ENCODE assay signal across 8 cellular contexts in genomic region chr22:31496735-31497146, GRCh38. TPM values are rescaled to one million over a fixed set of nuclear protein-coding genes. Genes with fewer than 3 reads are reported as not detected.
DNase-seq lines count a peak whose midpoint lies in the region; ATAC-seq and TF ChIP-seq lines count a peak whose summit lies in the region.

No MANE protein-coding gene starts in this region.

- no peak overlapping the region for H2BK12ac ChIP-seq in trophoblast cell (ENCODE audit: low read length)

- peak overlapping the region; percentile 40 for H4K12ac ChIP-seq in trophoblast cell (ENCODE audit: low read depth, low read length)

- H3K4me2 ChIP-seq in Loucy (ENCODE audit: low read depth, low read length, poor library complexity, severe bottlenecking) = peak overlapping the region; percentile 92
- peak overlapping the region; percentile 88 for H3K4me2 ChIP-seq in trophoblast cell (ENCODE audit: low read length)

- H3K9me3 ChIP-seq in Loucy (ENCODE audit: insufficient read depth, low read depth, low read length) (no peaks in the 10 kb centered on the region), trophoblast cell (ENCODE audit: insufficient read depth, low read depth, low read length) (no peaks in the 10 kb centered on the region)

- peak overlapping the region; percentile 18 for H2AK5ac ChIP-seq in trophoblast cell (ENCODE audit: low read length)

- H2BK120ac ChIP-seq in trophoblast cell (ENCODE audit: insufficient read depth, low read length, poor library complexity) = no peak overlapping the region

- no peaks in the 10 kb centered on the region for H3K27me3 ChIP-seq in Loucy (ENCODE audit: insufficient read depth, low read length, poor library complexity, severe bottlenecking)
- no peaks in the 10 kb centered on the region for H3K27me3 ChIP-seq in trophoblast cell (ENCODE audit: insufficient read depth, low read length)

- peak overlapping the region; percentile 71 for H3K9ac ChIP-seq in Loucy (ENCODE audit: low read depth, low read length, poor library complexity, severe bottlenecking)
- peak overlapping the region; percentile 14 for H3K9ac ChIP-seq in trophoblast cell (ENCODE audit: low read length)

- H3K36me3 Mint-ChIP-seq in activated T-helper 17 cell treated with anti-CD3 and anti-CD28 coated beads, Interleukin-2, amount 50 U/mL, for 72 hours (ENCODE audit: low read depth) = peaks cover 46% of the 10 kb centered on the region

- no peak overlapping the region for H3K27ac ChIP-seq in trophoblast cell (ENCODE audit: low read depth, low read length)

- H3K4me3 ChIP-seq in Loucy (ENCODE audit: low read length, poor library complexity, severe bottlenecking) (peak overlapping the region; percentile 83), trophoblast cell (ENCODE audit: low read depth, low read length) (peak overlapping the region; percentile 75)

- H3K14ac ChIP-seq in trophoblast cell (ENCODE audit: low read length) = peak overlapping the region; percentile 12

- H3K4me1 ChIP-seq in Loucy (ENCODE audit: insufficient read depth, low read length, poor library complexity, severe bottlenecking) (peaks cover 7% of the 10 kb centered on the region), trophoblast cell (ENCODE audit: control insufficient read depth in 1 of 2, insufficient read depth in 2 of 2, low read length in 2 of 2) (peaks cover 0 to 2% of the 10 kb centered on the region in 2 experiments)

- TF ChIP-seq CTCF in Loucy (conservative IDR thresholded peaks at IDR 0.05; ENCODE audit: low read length) = no peak

- H3K27ac Mint-ChIP-seq in activated T-helper 17 cell treated with anti-CD3 and anti-CD28 coated beads, Interleukin-2, amount 50 U/mL, for 72 hours = peak overlapping the region; percentile 92

- H3K9me2 ChIP-seq in Loucy (replicated peaks; ENCODE audit: low read depth, low read length) = no peaks in the 10 kb centered on the region

- H2BK5ac ChIP-seq in trophoblast cell (ENCODE audit: low read depth, low read length, poor library complexity) = no peak overlapping the region

- WGBS in trophoblast cell (ENCODE audit: extremely low coverage, insufficient coverage, insufficient read length) = no CpG with 5 or more reads among the region's 30 CpGs

- H3K4ac ChIP-seq in trophoblast cell (ENCODE audit: low read depth, low read length) = no peak overlapping the region

- H2AFZ ChIP-seq in Loucy (ENCODE audit: low read length) (peak overlapping the region; percentile 94), trophoblast cell (ENCODE audit: insufficient read depth, low read length, poor library complexity) (peak overlapping the region; percentile 75)

- H3K4me1 Mint-ChIP-seq in activated T-helper 17 cell treated with anti-CD3 and anti-CD28 coated beads, Interleukin-2, amount 50 U/mL, for 72 hours = peaks cover 9% of the 10 kb centered on the region

- H3K4me3 Mint-ChIP-seq in activated T-helper 17 cell treated with anti-CD3 and anti-CD28 coated beads, Interleukin-2, amount 50 U/mL, for 72 hours = peak overlapping the region; percentile 88

- no peaks in the 10 kb centered on the region for H3K36me3 ChIP-seq in Loucy (ENCODE audit: insufficient read depth, low read length)
- H3K36me3 ChIP-seq in trophoblast cell (ENCODE audit: control insufficient read depth in 1 of 2, insufficient read depth in 2 of 2, low read length in 2 of 2) = no peaks in the 10 kb centered on the region

- peak overlapping the region; percentile 8 for H4K91ac ChIP-seq in trophoblast cell (ENCODE audit: low read depth, low read length)

- DNase-seq in AG20443 (ENCODE audit: low spot score) (peak; percentile 47), germinal center (ENCODE audit: low spot score) (peak; percentile 26), trophoblast cell (peak; percentile 18 to 57), HuH-7.5 (ENCODE audit: low spot score) (no peak), left lobe of liver (ENCODE audit: low spot score) (no peak)

- H3K18ac ChIP-seq in trophoblast cell (ENCODE audit: low read length) = peak overlapping the region; percentile 27

- peaks cover 2% of the 10 kb centered on the region for H3K79me1 ChIP-seq in trophoblast cell (ENCODE audit: low read length)

- no peaks in the 10 kb centered on the region for H3K9me3 Mint-ChIP-seq in activated T-helper 17 cell treated with anti-CD3 and anti-CD28 coated beads, Interleukin-2, amount 50 U/mL, for 72 hours

- ATAC-seq in GM21526 (IDR thresholded peaks at IDR 0.05; ENCODE audit: low FRiP score, unreplicated experiment) (peak; percentile 15), left lobe of liver (no peak)
- ATAC-seq in activated T-helper 17 cell treated with anti-CD3 and anti-CD28 coated beads, Interleukin-2, amount 50 U/mL, for 72 hours (replicated peaks) = peak; percentile 36

- no peaks in the 10 kb centered on the region for H3F3A ChIP-seq in Loucy (ENCODE audit: low read depth)

- H3K79me2 ChIP-seq in Loucy (ENCODE audit: insufficient read depth, low read length) (peaks cover 33% of the 10 kb centered on the region), trophoblast cell (ENCODE audit: control insufficient read depth, insufficient read depth, low read length, poor library complexity) (no peaks in the 10 kb centered on the region)

- H4K8ac ChIP-seq in trophoblast cell (ENCODE audit: low read depth, low read length) = peak overlapping the region; percentile 70

- no peaks in the 10 kb centered on the region for H4K20me1 ChIP-seq in Loucy (ENCODE audit: insufficient read depth, low read length, poor library complexity, severe bottlenecking)

- H3K23ac ChIP-seq in trophoblast cell (ENCODE audit: low read length) = no peak overlapping the region

- no peaks in the 10 kb centered on the region for H3K27me3 Mint-ChIP-seq in activated T-helper 17 cell treated with anti-CD3 and anti-CD28 coated beads, Interleukin-2, amount 50 U/mL, for 72 hours

RNA-seq across cellular contexts. Expression of gene SFI1, which starts 0.4 kb away (rescaled TPM):
- 100 to 1,000 TPM; 125 to 349 TPM for total RNA-seq in activated T-helper 17 cell treated with anti-CD3 and anti-CD28 coated beads, Interleukin-2, amount 50 U/mL, for 72 hours
- 5.6 and 5.9 TPM in 2 replicates for polyA plus RNA-seq in trophoblast cell (2013)
- total RNA-seq in left lobe of liver = 7.6 TPM

RNA-seq across cellular contexts. Expression of gene EIF4ENIF1, which starts 7.1 kb away (rescaled TPM):
- total RNA-seq in activated T-helper 17 cell treated with anti-CD3 and anti-CD28 coated beads, Interleukin-2, amount 50 U/mL, for 72 hours = 10 to 100 TPM; 31.5 to 41.0 TPM
- 12.8 and 13.2 TPM in 2 replicates for polyA plus RNA-seq in trophoblast cell (2013)
- total RNA-seq in left lobe of liver = 8.9 TPM

Comparison
In these comparisons a context has a peak if more than half of its experiments do, and no peak if none do; other contexts are left out.
1. DNase-seq: peak in AG20443 (single experiment), germinal center (single experiment) and trophoblast cell (2 of 2); none in HuH-7.5 (single experiment) and left lobe of liver (single experiment).
2. RNA of gene SFI1, which starts 0.4 kb away (total RNA-seq): 125 to 349 TPM in activated T-helper 17 cell treated with anti-CD3 and anti-CD28 coated beads, Interleukin-2, amount 50 U/mL, for 72 hours; 7.6 TPM in left lobe of liver (single experiment); every median in the first group is over 10 times any median in the second.